In genomic region chr20:64062596-64063388, GRCh38 we compare ENCODE assay signal across 8 cellular contexts.
DNase-seq lines count a peak whose midpoint lies in the region; ATAC-seq lines count a peak whose summit lies in the region.

TCEA2 (plus strand) TSS chr20:64063198; CDS start chr20:64063313, 115 bp downstream.

- peak within 1 kb of the TSS; percentile 84 for H3K4me3 ChIP-seq in ACC112 (ENCODE audit: low read depth, low read length)

- peak; percentile 77 for ATAC-seq in GM18909 (IDR thresholded peaks at IDR 0.05; ENCODE audit: poor library complexity, unreplicated experiment)
- peak; percentile 74 for ATAC-seq in HG03196 (IDR thresholded peaks at IDR 0.05; ENCODE audit: unreplicated experiment)

- peaks cover 43% of the 10 kb centered on the region for H3K4me1 ChIP-seq in ACC112 (ENCODE audit: control insufficient read depth, insufficient read depth, low read length, unreplicated experiment)

- no peaks in the 10 kb centered on the region for H3K27me3 ChIP-seq in ACC112 (ENCODE audit: insufficient read depth, low read length)

- H2AFZ ChIP-seq in ACC112 (ENCODE audit: low read length, unreplicated experiment), result peak within 1 kb of the TSS; percentile 59

- H3K36me3 ChIP-seq in ACC112 (ENCODE audit: insufficient read depth, low read length), result no peaks in the 10 kb centered on the region

- H3K27ac ChIP-seq in ACC112 (ENCODE audit: low read depth, low read length), result peak within 1 kb of the TSS; percentile 57

- DNase-seq in NCI-H345 (lab: John Stamatoyannopoulos, UW) (peak; percentile 98), islet precursor cell (peak; percentile 97)
- peak; percentile 87 for DNase-seq in activated CD4-positive, CD25-positive, alpha-beta regulatory T cell treated with anti-CD3 and anti-CD28 coated beads, Interleukin-2, amount 50 U/mL, for 16 hours (ENCODE audit: low read depth, low spot score)
- DNase-seq in central memory CD4-positive, alpha-beta T cell, result peak; percentile 89
- peak; percentile 94 for DNase-seq in stimulated activated CD4-positive, alpha-beta T cell treated with anti-CD3 and anti-CD28 coated beads, Interleukin-12 subunit alpha, Interleukin-12 subunit beta, amount 100 ng/mL, for 4 hours

- peaks cover 6% of the 10 kb centered on the region for H3K79me2 ChIP-seq in ACC112 (ENCODE audit: control insufficient read depth, insufficient read depth, low read length, unreplicated experiment)

Comparison
In these comparisons a context has a peak if more than half of its experiments do, and no peak if none do; other contexts are left out.
1. Peak in every context shown above with its lines: DNase-seq, ATAC-seq, H3K4me3 ChIP-seq and H3K27ac ChIP-seq.